Comparison of ENCODE assay signal across 2 cellular contexts in genomic region chr18:25563816-25564370, GRCh38.
TF ChIP-seq lines count a peak whose summit lies in the region.

No MANE protein-coding gene starts in this region.

TF ChIP-seq in HepG2, 621 proteins besides CTCF, POLR2A, EP300 and RAD21:
- TF ChIP-seq PLRG1 (conservative IDR thresholded peaks at IDR 0.05) (no peak), MAFF (IDR thresholded peaks at IDR 0.05; ENCODE audit: low read depth, low read length) (peak; percentile 60; the same call in 1 of the 2 replicates), MAFK (conservative IDR thresholded peaks at IDR 0.05 in 1 of 2, IDR thresholded peaks at IDR 0.05 in 1 of 2; ENCODE audit: low read length in 2 of 2) (peak; percentile 62 to 82)

TF ChIP-seq in K562, 482 proteins besides CTCF, POLR2A, EP300 and RAD21:
- no peak for TF ChIP-seq KLF16 (IDR thresholded peaks at IDR 0.05)
- TF ChIP-seq ILF3 (IDR thresholded peaks at IDR 0.05; ENCODE audit: borderline replicate concordance), result no peak
- no peak for TF ChIP-seq BCL6 (CRISPR knock-in tag; IDR thresholded peaks at IDR 0.05)
- TF ChIP-seq KLF1 (tag; IDR thresholded peaks at IDR 0.05), result no peak
- TF ChIP-seq MAFF (IDR thresholded peaks at IDR 0.05; ENCODE audit: low read length), result 0 out of 2 replicates have a peak, but pooled peaks have one; percentile 8
- 0 out of 2 replicates have a peak, but pooled peaks have one; percentile 6 for TF ChIP-seq MAFG (tag; conservative IDR thresholded peaks at IDR 0.05)
